16 cellular contexts compared by ENCODE assay signal in the genomic region with DNA sequence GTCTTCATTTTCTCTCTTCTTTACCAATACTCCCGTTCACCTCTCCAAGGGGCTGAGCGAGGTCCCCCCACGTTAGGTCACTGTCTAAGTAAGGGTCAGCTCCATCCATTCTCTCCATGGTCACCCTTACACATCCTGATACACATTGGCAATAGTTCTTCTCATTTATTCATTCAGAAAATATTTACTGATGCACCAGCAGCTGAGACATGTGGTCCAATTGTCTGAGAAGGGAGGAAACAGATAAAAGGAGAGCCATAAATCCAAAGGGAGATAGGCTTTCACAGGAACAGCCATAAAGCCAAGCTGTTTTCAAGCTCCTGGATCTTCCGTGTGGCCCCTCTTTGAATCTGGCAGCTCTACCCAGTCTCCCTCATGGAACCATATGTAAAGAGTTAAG.
"Had no signal": no experiment of that assay in that cellular context is flagged by ENCODE, and none has a peak within 500 bp of the region (broad histone marks: within the 10 kb centered on the region; RNA-seq: fewer than 3 reads in every experiment).

No MANE protein-coding gene starts in this region.

- H3K4me3 Mint-ChIP-seq: activated naive CD8-positive, alpha-beta T cell; effector memory CD8-positive, alpha-beta T cell; neural crest cell had no signal

- H3K9me3 Mint-ChIP-seq: effector memory CD8-positive, alpha-beta T cell had no signal

- H3K4me1 ChIP-seq: left ventricle myocardium inferior, thyroid gland had no signal

- DNase-seq: activated CD4-positive, alpha-beta T cell treated with anti-CD3 and anti-CD28 coated beads, Interleukin-2, amount 50 U/mL, for 1 hour; activated CD8-positive, alpha-beta memory T cell treated with anti-CD3 and anti-CD28 coated beads for 24 hours; activated gamma-delta T cell treated with Interleukin-2 at 50 U/mL for 16 hours; effector memory CD8-positive, alpha-beta T cell; heart right ventricle; left ventricle myocardium inferior; stimulated activated CD4-positive, alpha-beta T cell treated with anti-CD3 and anti-CD28 coated beads, Interleukin-12 subunit alpha, Interleukin-12 subunit beta, amount 100 ng/mL, for 4 hours; stimulated activated CD4-positive, alpha-beta T cell treated with anti-CD3 and anti-CD28 coated beads, Interleukin-1b, Interleukin-23, amount 100 ng/mL, for 48 hours; stimulated activated CD8-positive, alpha-beta memory T cell treated with anti-CD3 and anti-CD28 coated beads, Interleukin-4, amount 100 ng/mL, for 48 hours; stimulated activated naive CD4-positive, alpha-beta T cell; thyroid gland had no signal

- H3K36me3 ChIP-seq: cardiac muscle cell, heart right ventricle, left ventricle myocardium inferior, thyroid gland had no signal

- H3K9me3 ChIP-seq: heart right ventricle, left ventricle myocardium inferior, thyroid gland had no signal

- H3K36me3 Mint-ChIP-seq: activated naive CD8-positive, alpha-beta T cell had no signal

- H3K27ac Mint-ChIP-seq: activated naive CD8-positive, alpha-beta T cell; effector memory CD8-positive, alpha-beta T cell; progenitor cell of endocrine pancreas had no signal

- H3K4me3 ChIP-seq: cardiac muscle cell, heart right ventricle, left ventricle myocardium inferior, thyroid gland had no signal

- H3K4me1 Mint-ChIP-seq: neural crest cell had no signal

- H3K27ac ChIP-seq: cardiac muscle cell, epithelial cell of prostate, heart right ventricle, left ventricle myocardium inferior, thyroid gland had no signal

- H3K27me3 ChIP-seq: cardiac muscle cell, heart right ventricle, thyroid gland had no signal
